In the genomic region with DNA sequence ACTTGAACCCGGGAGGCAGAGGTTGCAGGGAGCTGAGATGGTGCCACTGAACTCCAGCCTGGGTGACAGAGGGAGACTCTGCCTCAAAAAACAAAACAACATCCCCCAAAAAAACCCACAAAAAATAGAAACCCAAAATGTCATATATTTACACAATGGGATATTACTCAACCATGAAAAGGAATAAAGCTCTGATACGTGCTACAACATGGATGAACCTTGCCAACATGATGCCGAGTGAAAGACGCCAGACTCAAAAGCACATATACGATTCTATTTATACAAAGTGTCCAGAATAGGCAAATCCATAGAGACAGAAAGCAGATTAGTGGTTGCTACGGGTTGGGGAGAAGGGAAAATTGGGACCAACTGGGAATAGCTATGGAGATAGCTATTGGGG, we compare ENCODE assay signal across 39 cellular contexts. TPM values are rescaled to one million over a fixed set of nuclear protein-coding genes. Genes with fewer than 3 reads are reported as not detected.
"Had no signal": no experiment of that assay in that cellular context is flagged by ENCODE, and none has a peak within 500 bp of the region (broad histone marks: within the 10 kb centered on the region; RNA-seq: fewer than 3 reads in every experiment).

No MANE protein-coding gene starts in this region.

- ATAC-seq: activated naive CD4-positive, alpha-beta T cell treated with anti-CD3 and anti-CD28 coated beads, Interleukin-2, amount 50 U/mL, for 72 hours; activated naive CD8-positive, alpha-beta T cell treated with anti-CD3 and anti-CD28 coated beads, Interleukin-2, amount 50 U/mL, for 24 hours; activated T-cell treated with anti-CD3 and anti-CD28 coated beads, Interleukin-2, amount 50 U/mL, for 4 hours; activated T-cell treated with anti-CD3 and anti-CD28 coated beads, Interleukin-2, amount 50 U/mL, for 72 hours; activated T-helper 17 cell treated with anti-CD3 and anti-CD28 coated beads, Interleukin-2, amount 50 U/mL, for 72 hours; body of pancreas had no signal

- H3K27ac ChIP-seq: adrenal gland, ascending aorta, body of pancreas, brain microvascular endothelial cell, breast epithelium, cardiac muscle cell had no signal

- H3K36me3 ChIP-seq: adrenal gland, ascending aorta, brain microvascular endothelial cell, breast epithelium, cardiac muscle cell had no signal

- H3K4me1 ChIP-seq: adrenal gland, ascending aorta, body of pancreas, breast epithelium had no signal

- FAIRE-seq: astrocyte, bronchial epithelial cell had no signal

- DNase-seq: activated effector memory CD4-positive, alpha-beta T cell treated with anti-CD3 and anti-CD28 coated beads, Interleukin-2, amount 50 U/mL, for 16 hours; activated effector memory CD4-positive, alpha-beta T cell treated with Interleukin-2 at 50 U/mL for 16 hours; activated gamma-delta T cell; activated gamma-delta T cell treated with Interleukin-2 at 50 U/mL for 16 hours; activated naive CD4-positive, alpha-beta T cell; activated naive CD4-positive, alpha-beta T cell treated with anti-CD3 and anti-CD28 coated beads for 36 hours; activated naive CD4-positive, alpha-beta T cell treated with anti-CD3 and anti-CD28 coated beads, Interleukin-2, amount 10 ng/mL, durations not matched to agents 7 days and 5 days; activated naive CD4-positive, alpha-beta T cell treated with anti-CD3 and anti-CD28 coated beads, Interleukin-2, amount 50 U/mL, for 16 hours; activated naive CD4-positive, alpha-beta T cell treated with Interleukin-2 at 50 U/mL for 16 hours; activated naive CD8-positive, alpha-beta T cell treated with anti-CD3 and anti-CD28 coated beads for 36 hours; activated naive CD8-positive, alpha-beta T cell treated with anti-CD3 and anti-CD28 coated beads, Interleukin-2, amount 10 ng/mL, durations not matched to agents 7 days and 5 days; activated naive CD8-positive, alpha-beta T cell treated with anti-CD3 and anti-CD28 coated beads, Interleukin-2, amount 50 U/mL, for 24 hours; activated T-cell treated with anti-CD3 and anti-CD28 coated beads, Interleukin-2, amount 50 U/mL, for 24 hours; activated T-cell treated with anti-CD3 and anti-CD28 coated beads, Interleukin-2, amount 50 U/mL, for 4 hours; activated T-cell treated with anti-CD3 and anti-CD28 coated beads, Interleukin-2, amount 50 U/mL, for 48 hours; activated T-cell treated with anti-CD3 and anti-CD28 coated beads, Interleukin-2, amount 50 U/mL, for 72 hours; adrenal gland; amniotic stem cell; amygdala; anterior cingulate cortex; aorta; body of pancreas; brain microvascular endothelial cell; caudate nucleus; central memory CD4-positive, alpha-beta T cell; cerebellar nuclear complex had no signal

- H3K27me3 ChIP-seq: adrenal gland, ascending aorta, body of pancreas, brain microvascular endothelial cell, breast epithelium, cardiac muscle cell had no signal

- H3K9me3 ChIP-seq: adrenal gland, ascending aorta, body of pancreas, breast epithelium had no signal

- H3K4me3 ChIP-seq: adrenal gland, ascending aorta, body of pancreas, breast epithelium, cardiac muscle cell had no signal

RNA-seq across cellular contexts. Expression of a gene that starts 2.1 kb away (rescaled TPM):
- total RNA-seq: activated naive CD4-positive, alpha-beta T cell treated with anti-CD3 and anti-CD28 coated beads for 36 hours; activated naive CD4-positive, alpha-beta T cell treated with anti-CD3 and anti-CD28 coated beads, Interleukin-2, amount 50 U/mL, for 72 hours; activated naive CD8-positive, alpha-beta T cell treated with anti-CD3 and anti-CD28 coated beads for 36 hours; activated naive CD8-positive, alpha-beta T cell treated with anti-CD3 and anti-CD28 coated beads, Interleukin-2, amount 10 ng/mL, durations not matched to agents 7 days and 5 days; activated T-cell treated with anti-CD3 and anti-CD28 coated beads, Interleukin-2, amount 50 U/mL, for 4 hours; activated T-cell treated with anti-CD3 and anti-CD28 coated beads, Interleukin-2, amount 50 U/mL, for 72 hours; activated T-helper 1 cell treated with anti-CD3 and anti-CD28 coated beads, Interleukin-12 subunit alpha, Interleukin-12 subunit beta, Interleukin-2, Interleukin-4 antibody, amounts not matched to agents 30 ng/mL and 10 ng/mL and 1 ng/mL, durations not matched to agents 14 hours and 24 hours and 36 hours; activated T-helper 17 cell treated with anti-CD3 and anti-CD28 coated beads, Interleukin-2, amount 50 U/mL, for 72 hours; activated T-helper 2 cell treated with anti-CD3 and anti-CD28 coated beads, Interferon-gamma antibody, Interleukin-2, Interleukin-4, amounts not matched to agents 10 μg/mL and 5 μg/mL and 100 μg/mL, durations not matched to agents 14 hours and 24 hours and 36 hours; adrenal gland; aorta; ascending aorta; astrocyte; body of pancreas; breast epithelium; bronchial epithelial cell; cardiac muscle cell; cardiac septum; cerebellum; chondrocyte had no signal
- polyA plus RNA-seq: adipose tissue, adrenal gland, aorta, cardiac muscle cell had no signal

RNA-seq across cellular contexts. Expression of a gene that starts 15.3 kb away (rescaled TPM):
- total RNA-seq: activated naive CD4-positive, alpha-beta T cell treated with anti-CD3 and anti-CD28 coated beads for 36 hours; activated naive CD4-positive, alpha-beta T cell treated with anti-CD3 and anti-CD28 coated beads, Interleukin-2, amount 50 U/mL, for 72 hours; activated naive CD8-positive, alpha-beta T cell treated with anti-CD3 and anti-CD28 coated beads for 36 hours; activated T-cell treated with anti-CD3 and anti-CD28 coated beads, Interleukin-2, amount 50 U/mL, for 4 hours; activated T-cell treated with anti-CD3 and anti-CD28 coated beads, Interleukin-2, amount 50 U/mL, for 72 hours; activated T-helper 1 cell treated with anti-CD3 and anti-CD28 coated beads, Interleukin-12 subunit alpha, Interleukin-12 subunit beta, Interleukin-2, Interleukin-4 antibody, amounts not matched to agents 30 ng/mL and 10 ng/mL and 1 ng/mL, durations not matched to agents 14 hours and 24 hours and 36 hours; activated T-helper 2 cell treated with anti-CD3 and anti-CD28 coated beads, Interferon-gamma antibody, Interleukin-2, Interleukin-4, amounts not matched to agents 10 μg/mL and 5 μg/mL and 100 μg/mL, durations not matched to agents 14 hours and 24 hours and 36 hours; adrenal gland; aorta; ascending aorta; astrocyte; body of pancreas; breast epithelium; bronchial epithelial cell; cardiac septum; cerebellum; chondrocyte had no signal

RNA-seq across cellular contexts. Expression of a gene that starts 52.6 kb away (rescaled TPM):
- total RNA-seq: activated naive CD4-positive, alpha-beta T cell treated with anti-CD3 and anti-CD28 coated beads for 36 hours; activated naive CD4-positive, alpha-beta T cell treated with anti-CD3 and anti-CD28 coated beads, Interleukin-2, amount 50 U/mL, for 72 hours; activated naive CD8-positive, alpha-beta T cell treated with anti-CD3 and anti-CD28 coated beads for 36 hours; activated naive CD8-positive, alpha-beta T cell treated with anti-CD3 and anti-CD28 coated beads, Interleukin-2, amount 10 ng/mL, durations not matched to agents 7 days and 5 days; activated T-cell treated with anti-CD3 and anti-CD28 coated beads, Interleukin-2, amount 50 U/mL, for 4 hours; activated T-cell treated with anti-CD3 and anti-CD28 coated beads, Interleukin-2, amount 50 U/mL, for 72 hours; activated T-helper 1 cell treated with anti-CD3 and anti-CD28 coated beads, Interleukin-12 subunit alpha, Interleukin-12 subunit beta, Interleukin-2, Interleukin-4 antibody, amounts not matched to agents 30 ng/mL and 10 ng/mL and 1 ng/mL, durations not matched to agents 14 hours and 24 hours and 36 hours; activated T-helper 17 cell treated with anti-CD3 and anti-CD28 coated beads, Interleukin-2, amount 50 U/mL, for 72 hours; activated T-helper 2 cell treated with anti-CD3 and anti-CD28 coated beads, Interferon-gamma antibody, Interleukin-2, Interleukin-4, amounts not matched to agents 10 μg/mL and 5 μg/mL and 100 μg/mL, durations not matched to agents 14 hours and 24 hours and 36 hours; adrenal gland; aorta; ascending aorta; astrocyte; body of pancreas; breast epithelium; bronchial epithelial cell; cardiac muscle cell; cardiac septum; cerebellum; chondrocyte had no signal
- polyA plus RNA-seq: adipose tissue, adrenal gland, aorta, cardiac muscle cell had no signal
